Comparison of ENCODE assay signal across 1 cellular context in the genomic region with DNA sequence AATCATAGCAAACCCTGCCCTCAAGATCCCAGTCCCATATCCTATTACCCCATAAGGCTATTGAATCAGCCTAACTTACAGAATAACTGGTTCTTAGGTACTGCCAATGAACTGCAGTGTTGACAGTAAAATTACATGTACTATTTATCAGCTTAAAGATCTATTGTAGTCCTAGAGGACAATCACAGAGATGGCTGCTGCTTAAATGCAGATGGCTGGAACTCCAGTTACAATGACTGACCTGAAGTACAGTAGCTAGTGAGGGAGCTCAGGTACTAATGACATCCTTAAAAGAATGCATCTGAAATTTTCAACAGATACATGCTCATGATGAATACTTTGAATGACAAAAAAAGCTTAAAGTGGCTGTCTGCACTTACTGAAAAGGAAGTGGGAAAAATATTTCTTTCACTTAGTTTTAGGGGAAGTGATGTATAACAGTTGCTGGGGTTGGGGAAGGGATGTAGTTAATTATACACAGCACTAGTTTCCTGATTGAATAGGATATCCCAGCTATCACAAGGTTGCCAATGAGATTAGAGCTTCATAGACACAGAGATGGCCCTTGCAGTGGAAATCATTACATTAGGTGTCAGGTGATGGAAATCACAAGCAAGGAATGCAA.
TF ChIP-seq lines count a peak whose summit lies in the region.

No MANE protein-coding gene starts in this region.

TF ChIP-seq in A549, 52 proteins besides CTCF, POLR2A, EP300 and RAD21 (continued from another document):
- TF ChIP-seq, protein P1, sequence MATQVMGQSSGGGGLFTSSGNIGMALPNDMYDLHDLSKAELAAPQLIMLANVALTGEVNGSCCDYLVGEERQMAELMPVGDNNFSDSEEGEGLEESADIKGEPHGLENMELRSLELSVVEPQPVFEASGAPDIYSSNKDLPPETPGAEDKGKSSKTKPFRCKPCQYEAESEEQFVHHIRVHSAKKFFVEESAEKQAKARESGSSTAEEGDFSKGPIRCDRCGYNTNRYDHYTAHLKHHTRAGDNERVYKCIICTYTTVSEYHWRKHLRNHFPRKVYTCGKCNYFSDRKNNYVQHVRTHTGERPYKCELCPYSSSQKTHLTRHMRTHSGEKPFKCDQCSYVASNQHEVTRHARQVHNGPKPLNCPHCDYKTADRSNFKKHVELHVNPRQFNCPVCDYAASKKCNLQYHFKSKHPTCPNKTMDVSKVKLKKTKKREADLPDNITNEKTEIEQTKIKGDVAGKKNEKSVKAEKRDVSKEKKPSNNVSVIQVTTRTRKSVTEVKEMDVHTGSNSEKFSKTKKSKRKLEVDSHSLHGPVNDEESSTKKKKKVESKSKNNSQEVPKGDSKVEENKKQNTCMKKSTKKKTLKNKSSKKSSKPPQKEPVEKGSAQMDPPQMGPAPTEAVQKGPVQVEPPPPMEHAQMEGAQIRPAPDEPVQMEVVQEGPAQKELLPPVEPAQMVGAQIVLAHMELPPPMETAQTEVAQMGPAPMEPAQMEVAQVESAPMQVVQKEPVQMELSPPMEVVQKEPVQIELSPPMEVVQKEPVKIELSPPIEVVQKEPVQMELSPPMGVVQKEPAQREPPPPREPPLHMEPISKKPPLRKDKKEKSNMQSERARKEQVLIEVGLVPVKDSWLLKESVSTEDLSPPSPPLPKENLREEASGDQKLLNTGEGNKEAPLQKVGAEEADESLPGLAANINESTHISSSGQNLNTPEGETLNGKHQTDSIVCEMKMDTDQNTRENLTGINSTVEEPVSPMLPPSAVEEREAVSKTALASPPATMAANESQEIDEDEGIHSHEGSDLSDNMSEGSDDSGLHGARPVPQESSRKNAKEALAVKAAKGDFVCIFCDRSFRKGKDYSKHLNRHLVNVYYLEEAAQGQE (IDR thresholded peaks at IDR 0.05) = no peak
- TF ChIP-seq PHF8 (IDR thresholded peaks at IDR 0.05; ENCODE audit: borderline replicate concordance, low read depth) (no peak), ZC3H11A (IDR thresholded peaks at IDR 0.05) (no peak), JUNB (IDR thresholded peaks at IDR 0.05) (no peak)
